In the genomic region with DNA sequence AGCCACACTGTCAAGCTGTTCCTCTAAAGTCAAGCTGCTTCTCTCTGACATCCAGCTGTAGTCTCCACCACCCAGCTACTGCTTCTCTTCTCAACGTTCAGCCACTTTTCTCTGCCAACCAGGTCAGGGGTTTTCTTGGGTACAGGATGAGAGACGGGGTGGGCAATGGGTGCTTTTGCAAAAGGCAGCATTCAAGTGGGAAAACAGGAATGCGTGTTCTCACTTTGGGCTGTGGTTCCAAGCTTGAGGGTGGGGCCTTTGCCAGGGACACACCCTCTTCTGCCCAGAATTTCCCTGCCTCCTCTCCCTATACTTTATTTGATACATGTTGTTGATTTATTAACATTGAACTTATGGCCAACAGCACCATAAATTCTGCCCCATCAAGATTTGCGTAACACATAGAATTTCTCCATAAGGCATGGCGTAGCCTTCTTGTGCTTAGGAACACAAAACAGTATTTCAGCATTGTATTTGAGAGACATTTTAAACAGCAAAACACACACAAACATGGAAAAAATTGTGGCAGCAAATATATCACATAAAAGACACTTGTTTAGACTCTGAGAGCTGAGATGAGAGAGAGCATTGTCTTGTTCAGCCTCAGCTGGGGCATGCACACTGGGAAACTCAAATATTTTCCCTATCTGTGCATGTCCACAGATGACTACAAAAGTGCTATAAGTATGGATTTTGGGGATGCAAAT, we compare ENCODE assay signal across 18 cellular contexts.
DNase-seq lines count a peak whose midpoint lies in the region; ATAC-seq lines count a peak whose summit lies in the region.
"Had no signal": no experiment of that assay in that cellular context is flagged by ENCODE, and none has a peak within 500 bp of the region (broad histone marks: within the 10 kb centered on the region; RNA-seq: fewer than 3 reads in every experiment).

No MANE protein-coding gene starts in this region.

- DNase-seq in amygdala (lab: John Stamatoyannopoulos, UW), result peak in 36 of 56 donors; percentile 0 to 59 (median 12)
- DNase-seq in globus pallidus (ENCODE audit: low spot score), result peak; percentile 92
- peak in 41 of 56 donors; percentile 1 to 77 (median 24) for DNase-seq in nucleus accumbens (lab: John Stamatoyannopoulos, UW)
- DNase-seq in GDM1 (lab: John Stamatoyannopoulos, UW), result no peak
- no peak for DNase-seq in central memory CD4-positive, alpha-beta T cell
- DNase-seq in NCI-H1048 (lab: John Stamatoyannopoulos, UW), result no peak
- DNase-seq: AML-193; COR-L47; GM23248; NCI-H1105 treated with DMSO at 0.1 percent for 48 hours; NCI-H1694 treated with DMSO at 0.1 percent for 48 hours; NCI-H2107; NCI-H510A; NCI-H748 treated with DMSO at 0.1 percent for 48 hours; NK-92 treated with Interleukin-12 subunit alpha and Interleukin-12 subunit beta, amount 100 ng/mL, for 24 hours; Right ventricle myocardium superior had no signal

- no peak for ATAC-seq in GM21717 (IDR thresholded peaks at IDR 0.05; ENCODE audit: unreplicated experiment)
- ATAC-seq: K562 had no signal

Comparison
In these comparisons a context has a peak if more than half of its experiments do, and no peak if none do; other contexts are left out.
1. DNase-seq: peak in amygdala (36 of 56), globus pallidus (single experiment) and nucleus accumbens (41 of 56); none in GDM1 (single experiment), central memory CD4-positive, alpha-beta T cell (single experiment) and NCI-H1048 (single experiment).